Comparison of ENCODE assay signal across 9 cellular contexts in genomic region chr6:44059359-44060342, GRCh38.
DNase-seq lines count a peak whose midpoint lies in the region; FAIRE-seq and TF ChIP-seq lines count a peak whose summit lies in the region.
"Had no signal": no experiment of that assay in that cellular context is flagged by ENCODE, and none has a peak within 500 bp of the region (broad histone marks: within the 10 kb centered on the region; RNA-seq: fewer than 3 reads in every experiment).

No MANE protein-coding gene starts in this region.

- H3K4me3 ChIP-seq in GM23248 (no peak overlapping the region), cardiac fibroblast (replicated peaks in 1 of 2; ENCODE audit: low read depth in 2 of 2, low read length in 2 of 2) (no peak overlapping the region), stomach smooth muscle (ENCODE audit: low read length in 2 of 2) (no peak overlapping the region)

- no peak overlapping the region for H3K27ac Mint-ChIP-seq in progenitor cell of endocrine pancreas

- no peaks in the 10 kb centered on the region for H3K36me3 Mint-ChIP-seq in progenitor cell of endocrine pancreas (ENCODE audit: insufficient read depth)

- no peak for FAIRE-seq in GM12892 (lab: Jason Lieb, UNC)

- no peak overlapping the region for H2AFZ ChIP-seq in GM23248

- no peaks in the 10 kb centered on the region for H3K4me1 Mint-ChIP-seq in progenitor cell of endocrine pancreas (ENCODE audit: low read depth)

- H3K9me3 Mint-ChIP-seq in progenitor cell of endocrine pancreas (ENCODE audit: low read depth) = peaks cover 3% of the 10 kb centered on the region

- in situ Hi-C loops in GM23248 (cut with MboI) = loop anchor here (10.0 kb wide), 1 partner anchor 285 kb away; the partner anchor contains the start of gene VEGFA

- DNase-seq in GM23248 = peak; percentile 74
- DNase-seq in cardiac fibroblast (ENCODE audit: low read depth in 2 of 2) = peak; percentile 95 to 97
- DNase-seq in GM12892 (ENCODE audit: insufficient read length) = no peak
- DNase-seq in NCI-H2196 (lab: John Stamatoyannopoulos, UW; ENCODE audit: unreplicated experiment) = no peak
- DNase-seq in SW480 (ENCODE audit: low spot score) = no peak
- no peak for DNase-seq in progenitor cell of endocrine pancreas (ENCODE audit: low spot score, unreplicated experiment)
- DNase-seq: cortex of kidney had no signal

- H3K9me2 ChIP-seq in GM23248 (ENCODE audit: insufficient read depth) = no peaks in the 10 kb centered on the region

- peak overlapping the region; percentile 39 for H3K4me2 ChIP-seq in GM23248 (ENCODE audit: unreplicated experiment)

- H3K9me3 ChIP-seq in GM23248 (ENCODE audit: low read depth) (no peaks in the 10 kb centered on the region), stomach smooth muscle (ENCODE audit: control insufficient read depth in 2 of 2, low read length in 2 of 2) (peaks cover 0 to 4% of the 10 kb centered on the region in 2 donors)

- H3K9ac ChIP-seq in GM23248 (peak overlapping the region; percentile 76), stomach smooth muscle (ENCODE audit: low read length in 2 of 2) (no peak overlapping the region)

- no peaks in the 10 kb centered on the region for H3K27me3 ChIP-seq in GM23248 (replicated peaks; ENCODE audit: insufficient read depth)
- no peaks in the 10 kb centered on the region for H3K27me3 ChIP-seq in layer of hippocampus (ENCODE audit: control insufficient read depth, insufficient read depth, low read length)
- no peaks in the 10 kb centered on the region for H3K27me3 ChIP-seq in stomach smooth muscle (ENCODE audit: control insufficient read depth in 1 of 2, insufficient read depth in 2 of 2, low read length in 2 of 2)

- H3K4me1 ChIP-seq in GM23248 (ENCODE audit: insufficient read depth) (peaks cover 68% of the 10 kb centered on the region), stomach smooth muscle (ENCODE audit: control insufficient read depth, insufficient read depth, low read length) (peaks cover 66% of the 10 kb centered on the region)

- WGBS in GM23248 (ENCODE audit: low coverage in 1 of 2, low lambda C conversion rate in 2 of 2, missing lambda C conversion rate in 2 of 2), 2 experiments = 34 to 38% methylated on average over 7 of the region's 7 CpGs

- H3K27ac ChIP-seq in GM23248 (peak overlapping the region; percentile 88), layer of hippocampus (ENCODE audit: low read depth, low read length) (peak overlapping the region; percentile 71), stomach smooth muscle (ENCODE audit: low read length) (peak overlapping the region; percentile 66)

- no peak for TF ChIP-seq POLR2A in GM12892 (IDR thresholded peaks at IDR 0.05; ENCODE audit: low read depth, low read length)

- H3K4me3 Mint-ChIP-seq in progenitor cell of endocrine pancreas (ENCODE audit: low read depth) = no peak overlapping the region

- no peaks in the 10 kb centered on the region for H3K36me3 ChIP-seq in GM23248 (ENCODE audit: low read depth)
- no peaks in the 10 kb centered on the region for H3K36me3 ChIP-seq in stomach smooth muscle (ENCODE audit: control insufficient read depth in 2 of 2, insufficient read depth in 2 of 2, low read length in 2 of 2)

- H3K27me3 Mint-ChIP-seq in progenitor cell of endocrine pancreas = peaks cover 8% of the 10 kb centered on the region

- no peaks in the 10 kb centered on the region for H3K79me2 ChIP-seq in GM23248 (ENCODE audit: insufficient read depth)

- H4K20me1 ChIP-seq in GM23248 (ENCODE audit: insufficient read depth) = no peaks in the 10 kb centered on the region

- TF ChIP-seq CTCF in cardiac fibroblast (IDR thresholded peaks at IDR 0.05; ENCODE audit: low read depth, low read length) (no peak), progenitor cell of endocrine pancreas (IDR thresholded peaks at IDR 0.05; ENCODE audit: unreplicated experiment) (no peak)

- H3F3A ChIP-seq in GM23248 (ENCODE audit: insufficient read depth) = peaks cover 55% of the 10 kb centered on the region

Comparison
In these comparisons a context has a peak if more than half of its experiments do, and no peak if none do; other contexts are left out.
1. DNase-seq: peak in GM23248 (single experiment) and cardiac fibroblast (2 of 2); none in GM12892 (single experiment), NCI-H2196 (single experiment), SW480 (single experiment) and progenitor cell of endocrine pancreas (single experiment).
2. Peak in every context shown above with its lines, with median percentiles within 50 percentile points of each other: H3K27ac ChIP-seq.